ENCODE assay signal across 40 cellular contexts in the genomic region with DNA sequence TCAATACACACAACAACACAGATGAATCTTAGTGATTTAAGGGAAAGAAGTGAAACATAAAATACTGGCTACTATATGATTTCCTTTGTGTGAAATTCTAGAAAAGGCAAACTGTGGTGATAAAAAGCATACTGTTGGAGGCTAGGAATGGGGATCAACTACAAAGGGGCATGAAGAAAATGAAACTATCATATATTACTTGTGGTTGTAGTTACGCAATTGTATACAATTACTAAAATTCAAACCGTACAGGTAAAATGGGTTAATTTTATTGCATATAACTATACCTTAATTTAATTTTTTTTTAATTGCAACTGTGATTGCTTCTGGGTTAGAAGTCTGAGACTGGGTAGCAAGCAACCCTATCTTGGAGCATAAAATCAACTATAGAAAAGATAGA.
"Had no signal": no experiment of that assay in that cellular context is flagged by ENCODE, and none has a peak within 500 bp of the region (broad histone marks: within the 10 kb centered on the region; RNA-seq: fewer than 3 reads in every experiment).

No MANE protein-coding gene starts in this region.

- ATAC-seq: activated naive CD4-positive, alpha-beta T cell treated with anti-CD3 and anti-CD28 coated beads, Interleukin-2, amount 50 U/mL, for 72 hours; activated naive CD8-positive, alpha-beta T cell treated with anti-CD3 and anti-CD28 coated beads, Interleukin-2, amount 50 U/mL, for 24 hours; activated T-cell treated with anti-CD3 and anti-CD28 coated beads, Interleukin-2, amount 50 U/mL, for 4 hours; activated T-cell treated with anti-CD3 and anti-CD28 coated beads, Interleukin-2, amount 50 U/mL, for 72 hours; activated T-helper 17 cell treated with anti-CD3 and anti-CD28 coated beads, Interleukin-2, amount 50 U/mL, for 72 hours; body of pancreas had no signal

- H3K4me1 Mint-ChIP-seq: activated naive CD4-positive, alpha-beta T cell treated with anti-CD3 and anti-CD28 coated beads, Interleukin-2, amount 10 ng/mL, durations not matched to agents 7 days and 5 days; activated naive CD4-positive, alpha-beta T cell treated with anti-CD3 and anti-CD28 coated beads, Interleukin-2, amount 50 U/mL, for 24 hours; activated naive CD8-positive, alpha-beta T cell treated with anti-CD3 and anti-CD28 coated beads for 36 hours; activated naive CD8-positive, alpha-beta T cell treated with anti-CD3 and anti-CD28 coated beads, Interleukin-2, amount 50 U/mL, for 24 hours; activated T-helper 17 cell treated with anti-CD3 and anti-CD28 coated beads, Interleukin-2, amount 50 U/mL, for 72 hours; brain had no signal

- H3K4me3 ChIP-seq: adrenal gland, ascending aorta, body of pancreas, breast epithelium, cardiac muscle cell had no signal

- FAIRE-seq: astrocyte, bronchial epithelial cell had no signal

- H3K27ac ChIP-seq: adrenal gland, ascending aorta, body of pancreas, brain microvascular endothelial cell, breast epithelium, cardiac muscle cell had no signal

- DNase-seq: activated effector memory CD4-positive, alpha-beta T cell treated with anti-CD3 and anti-CD28 coated beads, Interleukin-2, amount 50 U/mL, for 16 hours; activated effector memory CD4-positive, alpha-beta T cell treated with Interleukin-2 at 50 U/mL for 16 hours; activated gamma-delta T cell; activated gamma-delta T cell treated with Interleukin-2 at 50 U/mL for 16 hours; activated naive CD4-positive, alpha-beta T cell; activated naive CD4-positive, alpha-beta T cell treated with anti-CD3 and anti-CD28 coated beads for 36 hours; activated naive CD4-positive, alpha-beta T cell treated with anti-CD3 and anti-CD28 coated beads, Interleukin-2, amount 10 ng/mL, durations not matched to agents 7 days and 5 days; activated naive CD4-positive, alpha-beta T cell treated with anti-CD3 and anti-CD28 coated beads, Interleukin-2, amount 50 U/mL, for 16 hours; activated naive CD4-positive, alpha-beta T cell treated with Interleukin-2 at 50 U/mL for 16 hours; activated naive CD8-positive, alpha-beta T cell treated with anti-CD3 and anti-CD28 coated beads for 36 hours; activated naive CD8-positive, alpha-beta T cell treated with anti-CD3 and anti-CD28 coated beads, Interleukin-2, amount 10 ng/mL, durations not matched to agents 7 days and 5 days; activated naive CD8-positive, alpha-beta T cell treated with anti-CD3 and anti-CD28 coated beads, Interleukin-2, amount 50 U/mL, for 24 hours; activated T-cell treated with anti-CD3 and anti-CD28 coated beads, Interleukin-2, amount 50 U/mL, for 1 hour; activated T-cell treated with anti-CD3 and anti-CD28 coated beads, Interleukin-2, amount 50 U/mL, for 24 hours; activated T-cell treated with anti-CD3 and anti-CD28 coated beads, Interleukin-2, amount 50 U/mL, for 4 hours; activated T-cell treated with anti-CD3 and anti-CD28 coated beads, Interleukin-2, amount 50 U/mL, for 48 hours; activated T-cell treated with anti-CD3 and anti-CD28 coated beads, Interleukin-2, amount 50 U/mL, for 72 hours; adrenal gland; amniotic stem cell; amygdala; anterior cingulate cortex; aorta; body of pancreas; brain microvascular endothelial cell; caudate nucleus; central memory CD4-positive, alpha-beta T cell; cerebellar nuclear complex had no signal

- H3K9me3 ChIP-seq: adrenal gland, ascending aorta, body of pancreas, breast epithelium had no signal

- H3K4me1 ChIP-seq: ascending aorta, body of pancreas, breast epithelium had no signal

- H3K27me3 Mint-ChIP-seq: activated naive CD4-positive, alpha-beta T cell treated with anti-CD3 and anti-CD28 coated beads, Interleukin-2, amount 10 ng/mL, durations not matched to agents 7 days and 5 days; activated naive CD4-positive, alpha-beta T cell treated with anti-CD3 and anti-CD28 coated beads, Interleukin-2, amount 50 U/mL, for 24 hours; activated naive CD8-positive, alpha-beta T cell; activated naive CD8-positive, alpha-beta T cell treated with anti-CD3 and anti-CD28 coated beads for 36 hours; activated naive CD8-positive, alpha-beta T cell treated with anti-CD3 and anti-CD28 coated beads, Interleukin-2, amount 10 ng/mL, durations not matched to agents 7 days and 5 days; activated naive CD8-positive, alpha-beta T cell treated with anti-CD3 and anti-CD28 coated beads, Interleukin-2, amount 50 U/mL, for 24 hours; activated T-cell treated with anti-CD3 and anti-CD28 coated beads, Interleukin-2, amount 50 U/mL, for 24 hours; activated T-helper 17 cell treated with anti-CD3 and anti-CD28 coated beads, Interleukin-2, amount 50 U/mL, for 72 hours; brain; central memory CD8-positive, alpha-beta T cell had no signal

- H3K9me3 Mint-ChIP-seq: activated naive CD4-positive, alpha-beta T cell treated with anti-CD3 and anti-CD28 coated beads for 36 hours; activated naive CD4-positive, alpha-beta T cell treated with anti-CD3 and anti-CD28 coated beads, Interleukin-2, amount 10 ng/mL, durations not matched to agents 7 days and 5 days; activated naive CD4-positive, alpha-beta T cell treated with anti-CD3 and anti-CD28 coated beads, Interleukin-2, amount 50 U/mL, for 24 hours; activated naive CD4-positive, alpha-beta T cell treated with anti-CD3 and anti-CD28 coated beads, Interleukin-2, amount 50 U/mL, for 72 hours; activated naive CD8-positive, alpha-beta T cell treated with anti-CD3 and anti-CD28 coated beads for 36 hours; activated naive CD8-positive, alpha-beta T cell treated with anti-CD3 and anti-CD28 coated beads, Interleukin-2, amount 10 ng/mL, durations not matched to agents 7 days and 5 days; activated naive CD8-positive, alpha-beta T cell treated with anti-CD3 and anti-CD28 coated beads, Interleukin-2, amount 50 U/mL, for 24 hours; activated T-cell treated with anti-CD3 and anti-CD28 coated beads, Interleukin-2, amount 50 U/mL, for 24 hours; activated T-cell treated with anti-CD3 and anti-CD28 coated beads, Interleukin-2, amount 50 U/mL, for 4 hours; activated T-cell treated with anti-CD3 and anti-CD28 coated beads, Interleukin-2, amount 50 U/mL, for 72 hours; activated T-helper 1 cell treated with anti-CD3 and anti-CD28 coated beads, Interleukin-12 subunit alpha, Interleukin-12 subunit beta, Interleukin-2, Interleukin-4 antibody, amounts not matched to agents 30 ng/mL and 10 ng/mL and 1 ng/mL, durations not matched to agents 14 hours and 24 hours and 36 hours; activated T-helper 17 cell treated with anti-CD3 and anti-CD28 coated beads, Interleukin-2, amount 50 U/mL, for 72 hours; activated T-helper 2 cell treated with anti-CD3 and anti-CD28 coated beads, Interferon-gamma antibody, Interleukin-2, Interleukin-4, amounts not matched to agents 10 μg/mL and 5 μg/mL and 100 μg/mL, durations not matched to agents 14 hours and 24 hours and 36 hours; brain; central memory CD8-positive, alpha-beta T cell had no signal

- H3K27me3 ChIP-seq: adrenal gland, ascending aorta, body of pancreas, brain microvascular endothelial cell, breast epithelium, cardiac muscle cell had no signal

- H3K27ac Mint-ChIP-seq: activated naive CD4-positive, alpha-beta T cell treated with anti-CD3 and anti-CD28 coated beads for 36 hours; activated naive CD4-positive, alpha-beta T cell treated with anti-CD3 and anti-CD28 coated beads, Interleukin-2, amount 10 ng/mL, durations not matched to agents 7 days and 5 days; activated naive CD4-positive, alpha-beta T cell treated with anti-CD3 and anti-CD28 coated beads, Interleukin-2, amount 50 U/mL, for 24 hours; activated naive CD4-positive, alpha-beta T cell treated with anti-CD3 and anti-CD28 coated beads, Interleukin-2, amount 50 U/mL, for 72 hours; activated naive CD8-positive, alpha-beta T cell; activated naive CD8-positive, alpha-beta T cell treated with anti-CD3 and anti-CD28 coated beads for 36 hours; activated naive CD8-positive, alpha-beta T cell treated with anti-CD3 and anti-CD28 coated beads, Interleukin-2, amount 10 ng/mL, durations not matched to agents 7 days and 5 days; activated naive CD8-positive, alpha-beta T cell treated with anti-CD3 and anti-CD28 coated beads, Interleukin-2, amount 50 U/mL, for 24 hours; activated T-cell treated with anti-CD3 and anti-CD28 coated beads, Interleukin-2, amount 50 U/mL, for 24 hours; activated T-helper 1 cell treated with anti-CD3 and anti-CD28 coated beads, Interleukin-12 subunit alpha, Interleukin-12 subunit beta, Interleukin-2, Interleukin-4 antibody, amounts not matched to agents 30 ng/mL and 10 ng/mL and 1 ng/mL, durations not matched to agents 14 hours and 24 hours and 36 hours; activated T-helper 17 cell treated with anti-CD3 and anti-CD28 coated beads, Interleukin-2, amount 50 U/mL, for 72 hours; activated T-helper 2 cell treated with anti-CD3 and anti-CD28 coated beads, Interferon-gamma antibody, Interleukin-2, Interleukin-4, amounts not matched to agents 10 μg/mL and 5 μg/mL and 100 μg/mL, durations not matched to agents 14 hours and 24 hours and 36 hours; brain had no signal

- H3K4me3 Mint-ChIP-seq: activated naive CD4-positive, alpha-beta T cell treated with anti-CD3 and anti-CD28 coated beads for 36 hours; activated naive CD4-positive, alpha-beta T cell treated with anti-CD3 and anti-CD28 coated beads, Interleukin-2, amount 10 ng/mL, durations not matched to agents 7 days and 5 days; activated naive CD4-positive, alpha-beta T cell treated with anti-CD3 and anti-CD28 coated beads, Interleukin-2, amount 50 U/mL, for 24 hours; activated naive CD8-positive, alpha-beta T cell; activated naive CD8-positive, alpha-beta T cell treated with anti-CD3 and anti-CD28 coated beads for 36 hours; activated naive CD8-positive, alpha-beta T cell treated with anti-CD3 and anti-CD28 coated beads, Interleukin-2, amount 10 ng/mL, durations not matched to agents 7 days and 5 days; activated naive CD8-positive, alpha-beta T cell treated with anti-CD3 and anti-CD28 coated beads, Interleukin-2, amount 50 U/mL, for 24 hours; activated T-cell treated with anti-CD3 and anti-CD28 coated beads, Interleukin-2, amount 50 U/mL, for 24 hours; activated T-cell treated with anti-CD3 and anti-CD28 coated beads, Interleukin-2, amount 50 U/mL, for 4 hours; activated T-cell treated with anti-CD3 and anti-CD28 coated beads, Interleukin-2, amount 50 U/mL, for 72 hours; activated T-helper 1 cell treated with anti-CD3 and anti-CD28 coated beads, Interleukin-12 subunit alpha, Interleukin-12 subunit beta, Interleukin-2, Interleukin-4 antibody, amounts not matched to agents 30 ng/mL and 10 ng/mL and 1 ng/mL, durations not matched to agents 14 hours and 24 hours and 36 hours; activated T-helper 17 cell treated with anti-CD3 and anti-CD28 coated beads, Interleukin-2, amount 50 U/mL, for 72 hours; brain; central memory CD8-positive, alpha-beta T cell had no signal
